In the genomic region with DNA sequence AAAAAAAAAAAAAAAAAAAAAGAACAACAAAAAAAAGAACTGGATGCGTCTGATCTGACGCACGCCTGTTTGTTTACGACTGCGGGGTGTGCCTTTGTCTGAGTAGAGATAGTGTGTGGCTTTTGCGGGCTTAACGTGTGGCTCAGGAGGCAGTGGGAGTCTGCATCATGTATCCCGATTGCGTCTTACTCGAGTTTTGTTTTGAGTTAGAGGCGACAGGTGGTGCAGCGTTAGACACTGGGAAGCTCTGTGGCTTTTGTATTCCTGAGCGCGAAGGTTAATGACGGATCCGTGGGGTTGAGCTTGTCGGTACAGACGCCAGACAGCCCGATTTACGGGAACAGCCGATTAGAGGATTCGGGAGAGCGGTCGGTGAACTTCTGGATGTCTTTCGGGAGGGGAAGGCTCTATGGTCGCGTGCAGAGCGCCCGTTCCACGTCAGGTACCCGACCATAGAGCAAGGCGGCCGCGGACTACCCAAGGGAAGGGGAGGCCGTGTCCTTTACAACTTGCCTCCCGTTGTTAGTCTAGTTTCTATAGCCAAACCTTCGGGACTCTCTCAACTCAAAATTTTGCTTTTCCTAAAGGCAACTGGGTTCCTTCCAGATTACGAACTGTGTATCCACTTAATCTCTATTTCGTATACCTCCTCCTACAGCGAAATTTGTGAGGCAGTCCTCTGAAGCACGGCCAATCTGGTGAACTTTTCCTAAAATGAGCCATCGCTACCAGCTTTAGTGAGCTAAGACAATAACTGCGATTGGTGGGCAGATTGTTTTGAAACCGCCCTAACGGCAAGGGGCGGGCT, we compare ENCODE assay signal across 8 cellular contexts.
DNase-seq lines count a peak whose midpoint lies in the region; ATAC-seq lines count a peak whose summit lies in the region.

No MANE protein-coding gene starts in this region.

- no peak overlapping the region for H2AFZ ChIP-seq in neuron (ENCODE audit: low read depth, low read length)

- H3K36me3 ChIP-seq in neuron (ENCODE audit: insufficient read depth, low read length), result peaks cover 22% of the 10 kb centered on the region

- peak overlapping the region; percentile 90 for H3K4me3 ChIP-seq in neuron (ENCODE audit: low read length)

- no peaks in the 10 kb centered on the region for H3K9me3 ChIP-seq in neuron (ENCODE audit: low read length)

- DNase-seq in SIG-M5 treated with dmso at 0.1 percent for 504 hours (lab: John Stamatoyannopoulos, UW; ENCODE audit: unreplicated experiment) (peak; percentile 53), SIG-M5 (lab: John Stamatoyannopoulos, UW) (no peak), OCI-M1 (lab: John Stamatoyannopoulos, UW) (peak; percentile 97), activated T-helper 1 cell treated with Interleukin-2 at 50 U/mL for 16 hours (ENCODE audit: low read depth) (peak; percentile 70), fibroblast of gingiva (ENCODE audit: low read depth) (peak; percentile 73), stromal cell of bone marrow (ENCODE audit: low read depth) (peak; percentile 41)

- ATAC-seq in HG03196 (IDR thresholded peaks at IDR 0.05; ENCODE audit: unreplicated experiment), result peak; percentile 4

- H3K4me1 ChIP-seq in neuron (ENCODE audit: insufficient read depth, low read length), result peaks cover 19% of the 10 kb centered on the region

- no peaks in the 10 kb centered on the region for H3K27me3 ChIP-seq in neuron (ENCODE audit: insufficient read depth, low read length)
